13 cellular contexts compared by ENCODE assay signal in genomic region chr12:56450241-56450640, GRCh38. TPM values are rescaled to one million over a fixed set of nuclear protein-coding genes. Genes with fewer than 3 reads are reported as not detected.
DNase-seq lines count a peak whose midpoint lies in the region; ATAC-seq and TF ChIP-seq lines count a peak whose summit lies in the region.
"Had no signal": no experiment of that assay in that cellular context is flagged by ENCODE, and none has a peak within 500 bp of the region (broad histone marks: within the 10 kb centered on the region; RNA-seq: fewer than 3 reads in every experiment).

No MANE protein-coding gene starts in this region.

- H3K4me1 ChIP-seq in osteoblast (ENCODE audit: insufficient read depth, low read length), result peaks cover 6% of the 10 kb centered on the region

- no peaks in the 10 kb centered on the region for H4K20me1 ChIP-seq in osteoblast (ENCODE audit: insufficient read depth, low read length)

- H3K27me3 Mint-ChIP-seq in activated CD4-positive, alpha-beta T cell treated with anti-CD3 and anti-CD28 coated beads for 36 hours, result no peaks in the 10 kb centered on the region
- no peaks in the 10 kb centered on the region for H3K27me3 Mint-ChIP-seq in activated naive CD8-positive, alpha-beta T cell treated with anti-CD3 and anti-CD28 coated beads, Interleukin-2, amount 50 U/mL, for 24 hours

- no peak for ATAC-seq in activated CD4-positive, alpha-beta T cell treated with anti-CD3 and anti-CD28 coated beads for 36 hours
- no peak for ATAC-seq in activated naive CD8-positive, alpha-beta T cell treated with anti-CD3 and anti-CD28 coated beads, Interleukin-2, amount 50 U/mL, for 24 hours

- peak overlapping the region; percentile 81 for H3K4me3 Mint-ChIP-seq in activated CD4-positive, alpha-beta T cell treated with anti-CD3 and anti-CD28 coated beads for 36 hours
- H3K4me3 Mint-ChIP-seq in activated naive CD8-positive, alpha-beta T cell treated with anti-CD3 and anti-CD28 coated beads, Interleukin-2, amount 50 U/mL, for 24 hours, result peak overlapping the region; percentile 90

- no peaks in the 10 kb centered on the region for H3K9me3 ChIP-seq in osteoblast (ENCODE audit: low read depth, low read length)
- H3K9me3 ChIP-seq: ovary, stomach had no signal

- CTCF ChIA-PET in activated CD4-positive, alpha-beta T cell treated with anti-CD3 and anti-CD28 coated beads for 36 hours (lab: Charles Lee), result interaction anchor here (0.7 to 5.0 kb wide), 7 partner anchors 9 to 261 kb away, joined by 3 to 32 read pairs (median 4); partner anchors contain the start of genes ANKRD52 and SMARCC2

- peaks cover 17% of the 10 kb centered on the region for H3K4me1 Mint-ChIP-seq in activated CD4-positive, alpha-beta T cell treated with anti-CD3 and anti-CD28 coated beads for 36 hours
- H3K4me1 Mint-ChIP-seq in activated naive CD8-positive, alpha-beta T cell treated with anti-CD3 and anti-CD28 coated beads, Interleukin-2, amount 50 U/mL, for 24 hours, result peaks cover 19% of the 10 kb centered on the region

- H3K36me3 Mint-ChIP-seq in activated CD4-positive, alpha-beta T cell treated with anti-CD3 and anti-CD28 coated beads for 36 hours (ENCODE audit: low read depth), result peaks cover 4% of the 10 kb centered on the region
- H3K36me3 Mint-ChIP-seq in activated naive CD8-positive, alpha-beta T cell treated with anti-CD3 and anti-CD28 coated beads, Interleukin-2, amount 50 U/mL, for 24 hours (ENCODE audit: low read depth), result peaks cover 8% of the 10 kb centered on the region

- H3K4me3 ChIP-seq in osteoblast (ENCODE audit: insufficient read depth, low read length), result no peak overlapping the region

- POLR2A ChIA-PET in activated CD4-positive, alpha-beta T cell treated with anti-CD3 and anti-CD28 coated beads for 36 hours (lab: Charles Lee), result interaction anchor here (1.0 kb wide), 1 partner anchor 10 kb away, joined by 3 read pairs; no protein-coding TSS in a partner anchor

- no peaks in the 10 kb centered on the region for H3K9me3 Mint-ChIP-seq in activated CD4-positive, alpha-beta T cell treated with anti-CD3 and anti-CD28 coated beads for 36 hours (ENCODE audit: low read depth)
- H3K9me3 Mint-ChIP-seq in activated naive CD8-positive, alpha-beta T cell treated with anti-CD3 and anti-CD28 coated beads, Interleukin-2, amount 50 U/mL, for 24 hours, result no peaks in the 10 kb centered on the region

- no peak overlapping the region for H3K27ac ChIP-seq in osteoblast (ENCODE audit: low read depth, low read length)

- H3K27ac Mint-ChIP-seq in activated CD4-positive, alpha-beta T cell treated with anti-CD3 and anti-CD28 coated beads for 36 hours, result peak overlapping the region; percentile 97
- H3K27ac Mint-ChIP-seq in activated naive CD8-positive, alpha-beta T cell treated with anti-CD3 and anti-CD28 coated beads, Interleukin-2, amount 50 U/mL, for 24 hours, result peak overlapping the region; percentile 96

- intact Hi-C loops in activated CD4-positive, alpha-beta T cell treated with anti-CD3 and anti-CD28 coated beads for 36 hours (cut with DNase I, micrococcal nuclease), result no loop called here
- intact Hi-C loops in head of caudate nucleus (cut with DNase I), result loop anchor here (5.0 kb wide), 1 partner anchor 88 kb away; the partner anchor contains the start of genes APOF and STAT2

- DNase-seq in activated CD4-positive, alpha-beta T cell treated with anti-CD3 and anti-CD28 coated beads for 36 hours, result no peak
- DNase-seq in activated CD4-positive, alpha-beta T cell treated with anti-CD3 and anti-CD28 coated beads for 4 hours, result no peak
- peak; percentile 75 for DNase-seq in NCI-H524 treated with DMSO at 0.1 percent for 48 hours (lab: John Stamatoyannopoulos, UW)
- DNase-seq in activated naive CD8-positive, alpha-beta T cell treated with anti-CD3 and anti-CD28 coated beads, Interleukin-2, amount 50 U/mL, for 24 hours, result no peak
- DNase-seq in osteoblast (ENCODE audit: insufficient read length, low spot score, missing footprints), result no peak
- no peak for DNase-seq in head of caudate nucleus
- no peak for DNase-seq in HUDEP-2 (lab: John Stamatoyannopoulos, UW; ENCODE audit: unreplicated experiment in 76 of 76)
- DNase-seq in SKM-1 treated with dmso at 0.1 percent for 144 hours (lab: John Stamatoyannopoulos, UW; ENCODE audit: unreplicated experiment), result no peak
- DNase-seq: activated T-cell treated with anti-CD3 and anti-CD28 coated beads, Interleukin-2, amount 50 U/mL, for 1 hour; ovary; stomach; T-helper 9 cell had no signal

- no peak overlapping the region for H3K4me2 ChIP-seq in osteoblast (ENCODE audit: insufficient read depth, low read length)

- H3K27me3 ChIP-seq in osteoblast (ENCODE audit: insufficient read depth, low read length), result peaks cover 10% of the 10 kb centered on the region
- H3K27me3 ChIP-seq: ovary, stomach had no signal

- H3K79me2 ChIP-seq in osteoblast (ENCODE audit: insufficient read depth, low read length), result peaks cover 2% of the 10 kb centered on the region

- no peak for TF ChIP-seq CTCF in osteoblast (IDR thresholded peaks at IDR 0.05; ENCODE audit: extremely low read depth, low read depth, low read length)

- H3K36me3 ChIP-seq in osteoblast (ENCODE audit: insufficient read depth, low read length), result no peaks in the 10 kb centered on the region
- H3K36me3 ChIP-seq: ovary, stomach had no signal

- H2AFZ ChIP-seq in osteoblast (ENCODE audit: low read length), result peak overlapping the region; percentile 13

RNA-seq across cellular contexts. Expression of gene TIMELESS, which starts 1.0 kb away (rescaled TPM):
- 10 to 100 TPM; 46.3 to 47.3 TPM for total RNA-seq in activated CD4-positive, alpha-beta T cell treated with anti-CD3 and anti-CD28 coated beads for 36 hours
- 4.1 and 4.7 TPM in 2 replicates for total RNA-seq in osteoblast

RNA-seq across cellular contexts. Expression of gene MIP, which starts 4.2 kb away (rescaled TPM):
- not detected for total RNA-seq in activated CD4-positive, alpha-beta T cell treated with anti-CD3 and anti-CD28 coated beads for 36 hours
- total RNA-seq in osteoblast, result not detected in 2 replicates
- total RNA-seq: kidney epithelial cell, stomach had no signal

RNA-seq across cellular contexts. Expression of gene SPRYD4, which starts 18.1 kb away (rescaled TPM):
- total RNA-seq in activated CD4-positive, alpha-beta T cell treated with anti-CD3 and anti-CD28 coated beads for 36 hours, result 1 to 10 TPM; 3.1 TPM
- total RNA-seq in osteoblast, result 2.5 and 2.7 TPM in 2 replicates

RNA-seq across cellular contexts. Expression of gene GLS2, which starts 37.7 kb away (rescaled TPM):
- 1 to 10 TPM; 8.7 TPM for total RNA-seq in activated CD4-positive, alpha-beta T cell treated with anti-CD3 and anti-CD28 coated beads for 36 hours
- total RNA-seq in osteoblast, result 0.36 TPM in 1 of 2 replicates, not detected in the other
